Comparison of ENCODE assay signal across 12 cellular contexts in the genomic region with DNA sequence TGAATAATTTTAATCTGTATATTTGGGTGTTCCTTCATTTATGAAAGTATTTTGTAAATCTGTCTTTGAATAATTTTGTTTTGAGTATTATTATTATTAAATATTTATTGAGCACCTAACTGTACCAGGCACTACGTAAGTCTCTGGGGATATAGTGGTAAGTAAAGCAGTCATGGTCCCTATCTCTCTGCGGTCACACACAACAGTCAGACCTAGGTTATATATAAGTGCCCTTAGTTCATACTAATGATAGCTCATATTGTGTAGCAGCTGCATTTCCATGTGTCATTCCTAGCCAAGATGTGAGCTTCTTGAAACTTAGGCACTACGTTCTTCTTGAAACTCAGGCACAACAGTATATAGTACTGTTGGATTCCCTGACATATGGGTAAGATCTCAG. TPM values are rescaled to one million over a fixed set of nuclear protein-coding genes. Genes with fewer than 3 reads are reported as not detected.
DNase-seq lines count a peak whose midpoint lies in the region; ATAC-seq and TF ChIP-seq lines count a peak whose summit lies in the region.
"Had no signal": no experiment of that assay in that cellular context is flagged by ENCODE, and none has a peak within 500 bp of the region (broad histone marks: within the 10 kb centered on the region; RNA-seq: fewer than 3 reads in every experiment).

No MANE protein-coding gene starts in this region.

- H3K27ac ChIP-seq in Karpas-422 (ENCODE audit: low read length), result peak overlapping the region; percentile 98
- no peak overlapping the region; a peak in 1 of 4 replicates for H3K27ac ChIP-seq in SK-N-SH (ENCODE audit: low read depth in 2 of 2, low read length in 1 of 2)

- CTCF ChIA-PET in SK-N-SH (lab: Yijun Ruan, JAX), result interaction anchor here (0.7 to 3.0 kb wide), 17 partner anchors 8 to 207 kb away, joined by 3 to 27 read pairs (median 4); partner anchors contain the start of gene NKTR

- TF ChIP-seq CTCF in progenitor cell of endocrine pancreas (IDR thresholded peaks at IDR 0.05; ENCODE audit: unreplicated experiment), result no peak
- TF ChIP-seq CTCF in SK-N-SH (IDR thresholded peaks at IDR 0.05), result no peak

- TF ChIP-seq RAD21 in SK-N-SH (IDR thresholded peaks at IDR 0.05; ENCODE audit: low read length), result no peak

- ATAC-seq in GM18517 (IDR thresholded peaks at IDR 0.05; ENCODE audit: unreplicated experiment) (peak; percentile 84), GM21737 (IDR thresholded peaks at IDR 0.05; ENCODE audit: unreplicated experiment) (peak; percentile 53)

- H3K9me3 ChIP-seq in Karpas-422 (ENCODE audit: low read length), result no peaks in the 10 kb centered on the region
- no peaks in the 10 kb centered on the region for H3K9me3 ChIP-seq in SK-N-SH
- H3K9me3 ChIP-seq: breast epithelium had no signal

- H3K27me3 ChIP-seq in Karpas-422 (ENCODE audit: low read length), result no peaks in the 10 kb centered on the region
- no peaks in the 10 kb centered on the region for H3K27me3 ChIP-seq in SK-N-SH (ENCODE audit: insufficient read depth)
- H3K27me3 ChIP-seq: breast epithelium had no signal

- H4K20me1 ChIP-seq in Karpas-422 (ENCODE audit: insufficient read depth, low read depth, low read length), result peaks cover 7% of the 10 kb centered on the region
- H4K20me1 ChIP-seq in SK-N-SH (ENCODE audit: insufficient read depth), result peaks cover 87% of the 10 kb centered on the region

- H3K9ac ChIP-seq in Karpas-422 (ENCODE audit: low read length), result peak overlapping the region; percentile 52
- no peak overlapping the region for H3K9ac ChIP-seq in SK-N-SH

- H3K4me2 ChIP-seq in Karpas-422 (ENCODE audit: low read depth, low read length, poor library complexity, severe bottlenecking) (peak overlapping the region; percentile 88), SK-N-SH (no peak overlapping the region)

- TF ChIP-seq EP300 in SK-N-SH (IDR thresholded peaks at IDR 0.05; ENCODE audit: borderline replicate concordance in 1 of 2, low read depth in 1 of 2, low read length in 1 of 2), result no peak

- H3K79me2 ChIP-seq in Karpas-422 (ENCODE audit: low read length), result peaks cover 98% of the 10 kb centered on the region
- peaks cover 100% of the 10 kb centered on the region for H3K79me2 ChIP-seq in SK-N-SH (ENCODE audit: insufficient read depth)

- H3F3A ChIP-seq in SK-N-SH (replicated peaks; ENCODE audit: insufficient read depth), result peaks cover 20% of the 10 kb centered on the region

- H3K4me3 ChIP-seq in Karpas-422 (ENCODE audit: low read length) (peak overlapping the region; percentile 56), SK-N-SH (ENCODE audit: low read depth in 2 of 2, low read length in 1 of 2) (no peak overlapping the region)
- H3K4me3 ChIP-seq: breast epithelium had no signal

- no peak overlapping the region for H3K4me3 Mint-ChIP-seq in progenitor cell of endocrine pancreas (ENCODE audit: low read depth)
- H3K4me3 Mint-ChIP-seq: type B pancreatic cell had no signal

- H3K9me3 Mint-ChIP-seq in progenitor cell of endocrine pancreas (ENCODE audit: low read depth), result no peaks in the 10 kb centered on the region
- H3K9me3 Mint-ChIP-seq: type B pancreatic cell had no signal

- H3K36me3 Mint-ChIP-seq in progenitor cell of endocrine pancreas (ENCODE audit: insufficient read depth), result peaks cover 5% of the 10 kb centered on the region

- POLR2A ChIA-PET in SK-N-SH (lab: Yijun Ruan, JAX), result no interaction called here

- 98% methylated on average over 3 of the region's 3 CpGs for WGBS in SK-N-SH (ENCODE audit: low lambda C conversion rate)

- H2AFZ ChIP-seq in Karpas-422 (ENCODE audit: low read length), result no peak overlapping the region
- H2AFZ ChIP-seq in SK-N-SH (ENCODE audit: low read depth), result no peak overlapping the region

- H3K36me3 ChIP-seq in Karpas-422 (ENCODE audit: insufficient read depth, low read length) (peaks cover 37% of the 10 kb centered on the region), SK-N-SH (replicated peaks in 1 of 2; ENCODE audit: control insufficient read depth in 1 of 2, insufficient read depth in 2 of 2, low read length in 1 of 2) (peaks cover 21 to 56% of the 10 kb centered on the region in 2 experiments)
- H3K36me3 ChIP-seq: breast epithelium had no signal

- peak; percentile 82 for DNase-seq in Karpas-422
- DNase-seq in progenitor cell of endocrine pancreas (ENCODE audit: low spot score, unreplicated experiment), result no peak
- no peak for DNase-seq in superior temporal gyrus (ENCODE audit: extremely low spot score)
- no peak for DNase-seq in ureter (ENCODE audit: low spot score)
- DNase-seq in SK-N-SH, result no peak
- DNase-seq in UCSD-AML1 (lab: John Stamatoyannopoulos, UW; ENCODE audit: unreplicated experiment), result no peak
- DNase-seq: DMS153, kidney glomerular epithelial cell had no signal

- H3K27ac Mint-ChIP-seq in progenitor cell of endocrine pancreas, result peak overlapping the region; percentile 62
- H3K27ac Mint-ChIP-seq: type B pancreatic cell had no signal

- no peaks in the 10 kb centered on the region for H3K27me3 Mint-ChIP-seq in progenitor cell of endocrine pancreas
- H3K27me3 Mint-ChIP-seq: type B pancreatic cell had no signal

- H3K4me1 Mint-ChIP-seq in progenitor cell of endocrine pancreas (ENCODE audit: low read depth), result peaks cover 12% of the 10 kb centered on the region

- H3K4me1 ChIP-seq in Karpas-422 (ENCODE audit: low read length) (peaks cover 84% of the 10 kb centered on the region), SK-N-SH (ENCODE audit: control insufficient read depth in 1 of 2, insufficient read depth in 2 of 2, low read depth in 1 of 2, low read length in 1 of 2) (peaks cover 0 to 7% of the 10 kb centered on the region in 2 experiments; a peak in 3 of 4 replicates)

- no peaks in the 10 kb centered on the region for H3K9me2 ChIP-seq in Karpas-422 (replicated peaks; ENCODE audit: insufficient read depth, low read length)
- H3K9me2 ChIP-seq in SK-N-SH, result no peaks in the 10 kb centered on the region

TF ChIP-seq in SK-N-SH, 30 proteins besides CTCF, POLR2A, EP300 and RAD21 (continues in another document):
- TF ChIP-seq, protein P1, sequence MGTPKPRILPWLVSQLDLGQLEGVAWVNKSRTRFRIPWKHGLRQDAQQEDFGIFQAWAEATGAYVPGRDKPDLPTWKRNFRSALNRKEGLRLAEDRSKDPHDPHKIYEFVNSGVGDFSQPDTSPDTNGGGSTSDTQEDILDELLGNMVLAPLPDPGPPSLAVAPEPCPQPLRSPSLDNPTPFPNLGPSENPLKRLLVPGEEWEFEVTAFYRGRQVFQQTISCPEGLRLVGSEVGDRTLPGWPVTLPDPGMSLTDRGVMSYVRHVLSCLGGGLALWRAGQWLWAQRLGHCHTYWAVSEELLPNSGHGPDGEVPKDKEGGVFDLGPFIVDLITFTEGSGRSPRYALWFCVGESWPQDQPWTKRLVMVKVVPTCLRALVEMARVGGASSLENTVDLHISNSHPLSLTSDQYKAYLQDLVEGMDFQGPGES (IDR thresholded peaks at IDR 0.05; ENCODE audit: low read depth, low read length), result no peak
- TF ChIP-seq SMC3 (IDR thresholded peaks at IDR 0.05; ENCODE audit: low read depth, low read length), result no peak
- no peak for TF ChIP-seq EZH2phosphoT487 (IDR thresholded peaks at IDR 0.05; ENCODE audit: borderline replicate concordance, low read depth)
- TF ChIP-seq, protein P2, sequence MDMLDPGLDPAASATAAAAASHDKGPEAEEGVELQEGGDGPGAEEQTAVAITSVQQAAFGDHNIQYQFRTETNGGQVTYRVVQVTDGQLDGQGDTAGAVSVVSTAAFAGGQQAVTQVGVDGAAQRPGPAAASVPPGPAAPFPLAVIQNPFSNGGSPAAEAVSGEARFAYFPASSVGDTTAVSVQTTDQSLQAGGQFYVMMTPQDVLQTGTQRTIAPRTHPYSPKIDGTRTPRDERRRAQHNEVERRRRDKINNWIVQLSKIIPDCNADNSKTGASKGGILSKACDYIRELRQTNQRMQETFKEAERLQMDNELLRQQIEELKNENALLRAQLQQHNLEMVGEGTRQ (IDR thresholded peaks at IDR 0.05; ENCODE audit: borderline replicate concordance, low read depth, low read length), result no peak
- no peak for TF ChIP-seq CHD2 (IDR thresholded peaks at IDR 0.05; ENCODE audit: low read length, partially characterized antibody)
- no peak for TF ChIP-seq TAF1 (IDR thresholded peaks at IDR 0.05; ENCODE audit: borderline replicate concordance, low read depth, low read length)
- no peak for TF ChIP-seq GATA2 (CRISPR knock-in tag; IDR thresholded peaks at IDR 0.05)
- no peak for TF ChIP-seq TCF12 (IDR thresholded peaks at IDR 0.05)
- no peak for TF ChIP-seq RCOR1 (IDR thresholded peaks at IDR 0.05; ENCODE audit: low read length)

RNA-seq across cellular contexts. Expression of gene NKTR, which starts 12.4 kb away (rescaled TPM):
- 103 and 178 TPM in 2 replicates for total RNA-seq in Karpas-422 (2014; rRNA removed; shearing (Covaris generic); ENCODE audit: low replicate concordance)
- total RNA-seq in progenitor cell of endocrine pancreas (142 and 155 TPM in 2 replicates), ureter (137 TPM)
- 19.2 and 26.9 TPM in 2 replicates for polyA plus RNA-seq in SK-N-SH (2012; rRNA removed)
- polyA plus RNA-seq in SK-N-SH (2012; cell fraction: cytosol; rRNA removed), result 8.1 and 8.3 TPM in 2 replicates
- 55.0 and 119 TPM in 2 replicates for polyA plus RNA-seq in SK-N-SH (2012; cell fraction: nucleus; rRNA removed)

RNA-seq across cellular contexts. Expression of gene SS18L2, which starts 22.3 kb away (rescaled TPM):
- total RNA-seq in Karpas-422 (2014; rRNA removed; shearing (Covaris generic); ENCODE audit: low replicate concordance), result 57.5 and 105 TPM in 2 replicates
- total RNA-seq in progenitor cell of endocrine pancreas (39.5 and 43.9 TPM in 2 replicates), ureter (21.6 TPM)
- 24.1 and 31.8 TPM in 2 replicates for polyA plus RNA-seq in SK-N-SH (2012; rRNA removed)
- 35.1 and 46.3 TPM in 2 replicates for polyA plus RNA-seq in SK-N-SH (2012; cell fraction: cytosol; rRNA removed)
- 15.1 and 18.2 TPM in 2 replicates for polyA plus RNA-seq in SK-N-SH (2012; cell fraction: nucleus; rRNA removed)

RNA-seq across cellular contexts. Expression of gene SEC22C, which starts 31.2 kb away (rescaled TPM):
- total RNA-seq in Karpas-422 (2014; rRNA removed; shearing (Covaris generic); ENCODE audit: low replicate concordance), result 36.4 and 49.8 TPM in 2 replicates
- 36.9 and 40.2 TPM in 2 replicates for total RNA-seq in progenitor cell of endocrine pancreas
- 37.2 TPM for total RNA-seq in ureter
- polyA plus RNA-seq in SK-N-SH (2012; rRNA removed), result 28.5 and 31.9 TPM in 2 replicates
- polyA plus RNA-seq in SK-N-SH (2012; cell fraction: cytosol; rRNA removed), result 33.1 and 36.7 TPM in 2 replicates
- polyA plus RNA-seq in SK-N-SH (2012; cell fraction: nucleus; rRNA removed), result 24.2 and 33.1 TPM in 2 replicates

RNA-seq across cellular contexts. Expression of gene ZBTB47, which starts 40.6 kb away (rescaled TPM):
- 0.07 and 0.11 TPM in 2 replicates for total RNA-seq in Karpas-422 (2014; rRNA removed; shearing (Covaris generic); ENCODE audit: low replicate concordance)
- total RNA-seq in progenitor cell of endocrine pancreas (9.1 and 9.7 TPM in 2 replicates), ureter (32.1 TPM)
- 9.9 and 13.0 TPM in 2 replicates for polyA plus RNA-seq in SK-N-SH (2012; rRNA removed)
- 4.3 and 7.4 TPM in 2 replicates for polyA plus RNA-seq in SK-N-SH (2012; cell fraction: cytosol; rRNA removed)
- 18.6 and 21.5 TPM in 2 replicates for polyA plus RNA-seq in SK-N-SH (2012; cell fraction: nucleus; rRNA removed)
